Comparison of ENCODE assay signal across 7 cellular contexts in the genomic region with DNA sequence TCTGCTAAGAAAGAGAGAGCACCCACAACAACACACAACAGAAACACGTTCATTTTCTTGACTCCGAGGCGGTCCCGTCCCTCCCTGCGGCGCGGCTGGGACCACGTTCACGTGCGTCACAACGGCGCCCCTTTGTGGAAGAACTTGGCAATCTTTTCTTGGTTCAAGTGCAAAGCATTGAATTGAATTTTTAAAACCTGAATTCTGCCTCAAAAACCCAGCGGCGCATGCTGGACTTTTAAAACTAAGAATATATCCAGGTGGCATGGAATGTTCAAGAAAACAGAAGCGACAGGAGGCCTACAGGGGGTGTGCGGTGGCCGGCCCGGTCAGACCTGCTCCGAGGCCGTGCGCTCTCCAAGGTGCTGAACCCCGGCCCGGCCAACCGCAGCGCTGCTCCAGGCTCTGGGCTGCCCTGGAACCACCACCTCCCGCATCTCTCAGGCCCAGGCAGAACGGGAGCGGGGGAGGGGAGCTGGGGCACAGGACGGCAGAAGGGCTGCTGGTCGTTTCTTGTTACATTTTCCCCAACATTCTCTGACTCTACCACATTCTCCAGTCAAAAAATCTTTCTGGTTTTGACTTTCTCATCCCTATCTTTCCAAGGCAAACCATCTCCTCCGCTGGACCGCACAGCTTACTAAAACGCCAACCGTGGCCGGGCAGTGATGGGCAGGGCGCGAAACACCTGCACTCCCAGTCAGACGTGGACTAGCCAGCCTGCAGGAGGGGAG.
DNase-seq lines count a peak whose midpoint lies in the region; ATAC-seq and FAIRE-seq lines count a peak whose summit lies in the region.

No MANE protein-coding gene starts in this region.

- no peaks in the 10 kb centered on the region for H3K27me3 Mint-ChIP-seq in memory B cell

- no peak overlapping the region for H3K27ac Mint-ChIP-seq in memory B cell

- H3K4me1 Mint-ChIP-seq in memory B cell: peaks cover 7% of the 10 kb centered on the region

- FAIRE-seq in GM18507 (lab: Jason Lieb, UNC): peak; percentile 79

- no peaks in the 10 kb centered on the region for H3K9me3 Mint-ChIP-seq in memory B cell

- no peak overlapping the region for H3K4me3 Mint-ChIP-seq in memory B cell

- DNase-seq in GM18507 (ENCODE audit: extremely low spot score, insufficient read length, low read depth): peak; percentile 52
- peak; percentile 33 for DNase-seq in NCI-H510A (lab: John Stamatoyannopoulos, UW)
- DNase-seq in activated CD8-positive, alpha-beta memory T cell treated with anti-CD3 and anti-CD28 coated beads for 1 hour (ENCODE audit: extremely low read depth in 1 of 2, low read depth in 1 of 2): peak; percentile 46 to 55
- DNase-seq in effector CD4-positive, alpha-beta T cell: peak; percentile 62
- DNase-seq in memory B cell (ENCODE audit: low spot score in 2 of 2): peak; percentile 52 to 62
- DNase-seq in stimulated activated CD8-positive, alpha-beta memory T cell treated with anti-CD3 and anti-CD28 coated beads, Interleukin-15, amount 100 ng/mL, for 48 hours (ENCODE audit: low read depth in 2 of 2): peak; percentile 37 to 54

- ATAC-seq in memory B cell (ENCODE audit: low read depth) (peak; percentile 16), GM21526 (IDR thresholded peaks at IDR 0.05; ENCODE audit: low FRiP score, unreplicated experiment) (no peak)

- H3K36me3 Mint-ChIP-seq in memory B cell: peaks cover 4% of the 10 kb centered on the region
